ENCODE assay signal across 8 cellular contexts in genomic region chr1:155136728-155137127, GRCh38. TPM values are rescaled to one million over a fixed set of nuclear protein-coding genes. Genes with fewer than 3 reads are reported as not detected.
DNase-seq lines count a peak whose midpoint lies in the region; ATAC-seq lines count a peak whose summit lies in the region.

No MANE protein-coding gene starts in this region.

- no peak for ATAC-seq in HG02798 (IDR thresholded peaks at IDR 0.05; ENCODE audit: poor library complexity, unreplicated experiment)
- no peak for ATAC-seq in HG03565 (IDR thresholded peaks at IDR 0.05; ENCODE audit: unreplicated experiment)

- H3K9me3 Mint-ChIP-seq in activated T-helper 1 cell treated with anti-CD3 and anti-CD28 coated beads, Interleukin-12 subunit alpha, Interleukin-12 subunit beta, Interleukin-2, Interleukin-4 antibody, amounts not matched to agents 30 ng/mL and 10 ng/mL and 1 ng/mL, durations not matched to agents 14 hours and 24 hours and 36 hours, result no peaks in the 10 kb centered on the region

- peak overlapping the region; percentile 63 for H3K9ac ChIP-seq in iPS-18a (ENCODE audit: low read length)
- H3K9ac ChIP-seq in stomach smooth muscle (ENCODE audit: low read length in 2 of 2), result peak overlapping the region in 1 of 2 donors; percentile 55

- intact Hi-C loops in activated T-helper 1 cell treated with anti-CD3 and anti-CD28 coated beads, Interleukin-12 subunit alpha, Interleukin-12 subunit beta, Interleukin-2, Interleukin-4 antibody, amounts not matched to agents 30 ng/mL and 10 ng/mL and 1 ng/mL, durations not matched to agents 14 hours and 24 hours and 36 hours (cut with micrococcal nuclease), result loop anchor here (1.0 to 5.0 kb wide), 3 partner anchors 37 to 1146 kb away; partner anchors contain the start of genes ADAR, KRTCAP2, SMG5 and TMEM79

- H3K9me3 ChIP-seq in iPS-18a (ENCODE audit: control insufficient read depth, low read depth, low read length) (no peaks in the 10 kb centered on the region), stomach smooth muscle (ENCODE audit: control insufficient read depth in 2 of 2, low read length in 2 of 2) (no peaks in the 10 kb centered on the region)

- H3K27ac ChIP-seq in iPS-18a (ENCODE audit: low read length) (no peak overlapping the region), stomach smooth muscle (ENCODE audit: low read length) (peak overlapping the region; percentile 98)

- H3K36me3 Mint-ChIP-seq in activated T-helper 1 cell treated with anti-CD3 and anti-CD28 coated beads, Interleukin-12 subunit alpha, Interleukin-12 subunit beta, Interleukin-2, Interleukin-4 antibody, amounts not matched to agents 30 ng/mL and 10 ng/mL and 1 ng/mL, durations not matched to agents 14 hours and 24 hours and 36 hours (ENCODE audit: low read depth), result peaks cover 26% of the 10 kb centered on the region

- H3K27me3 Mint-ChIP-seq in activated T-helper 1 cell treated with anti-CD3 and anti-CD28 coated beads, Interleukin-12 subunit alpha, Interleukin-12 subunit beta, Interleukin-2, Interleukin-4 antibody, amounts not matched to agents 30 ng/mL and 10 ng/mL and 1 ng/mL, durations not matched to agents 14 hours and 24 hours and 36 hours (ENCODE audit: insufficient read depth), result peaks cover 2% of the 10 kb centered on the region

- H3K27me3 ChIP-seq in iPS-18a (ENCODE audit: control insufficient read depth, insufficient read depth, low read length) (no peaks in the 10 kb centered on the region), stomach smooth muscle (ENCODE audit: control insufficient read depth in 1 of 2, insufficient read depth in 2 of 2, low read length in 2 of 2) (no peaks in the 10 kb centered on the region)

- H3K4me1 ChIP-seq in iPS-18a (ENCODE audit: control insufficient read depth, low read depth, low read length) (peaks cover 8% of the 10 kb centered on the region), stomach smooth muscle (ENCODE audit: control insufficient read depth, insufficient read depth, low read length) (peaks cover 36% of the 10 kb centered on the region)

- peak; percentile 40 for DNase-seq in activated T-cell treated with anti-CD3 and anti-CD28 coated beads, Interleukin-2, amount 50 U/mL, for 1 hour
- no peak for DNase-seq in activated T-cell treated with anti-CD3 and anti-CD28 coated beads for 4 hours
- peak; percentile 8 for DNase-seq in activated T-helper 1 cell treated with anti-CD3 and anti-CD28 coated beads, Interleukin-12 subunit alpha, Interleukin-12 subunit beta, Interleukin-2, Interleukin-4 antibody, amounts not matched to agents 30 ng/mL and 10 ng/mL and 1 ng/mL, durations not matched to agents 14 hours and 24 hours and 36 hours (ENCODE audit: low spot score)
- no peak for DNase-seq in dedifferentiated amniotic fluid mesenchymal stem cell (ENCODE audit: extremely low spot score)

- H3K27ac Mint-ChIP-seq in activated T-helper 1 cell treated with anti-CD3 and anti-CD28 coated beads, Interleukin-12 subunit alpha, Interleukin-12 subunit beta, Interleukin-2, Interleukin-4 antibody, amounts not matched to agents 30 ng/mL and 10 ng/mL and 1 ng/mL, durations not matched to agents 14 hours and 24 hours and 36 hours, result peak overlapping the region; percentile 99

- H3K4me3 Mint-ChIP-seq in activated T-helper 1 cell treated with anti-CD3 and anti-CD28 coated beads, Interleukin-12 subunit alpha, Interleukin-12 subunit beta, Interleukin-2, Interleukin-4 antibody, amounts not matched to agents 30 ng/mL and 10 ng/mL and 1 ng/mL, durations not matched to agents 14 hours and 24 hours and 36 hours, result peak overlapping the region; percentile 94

- H3K4me3 ChIP-seq in iPS-18a (ENCODE audit: low read length) (peak overlapping the region; percentile 90), stomach smooth muscle (ENCODE audit: low read length in 2 of 2) (peak overlapping the region in 1 of 2 donors; percentile 64)

- H3K4me1 Mint-ChIP-seq in activated T-helper 1 cell treated with anti-CD3 and anti-CD28 coated beads, Interleukin-12 subunit alpha, Interleukin-12 subunit beta, Interleukin-2, Interleukin-4 antibody, amounts not matched to agents 30 ng/mL and 10 ng/mL and 1 ng/mL, durations not matched to agents 14 hours and 24 hours and 36 hours (ENCODE audit: low read depth), result peaks cover 44% of the 10 kb centered on the region

- H3K36me3 ChIP-seq in iPS-18a (ENCODE audit: control insufficient read depth, low read depth, low read length) (peaks cover 5% of the 10 kb centered on the region), stomach smooth muscle (ENCODE audit: control insufficient read depth in 2 of 2, insufficient read depth in 2 of 2, low read length in 2 of 2) (peaks cover 21 to 25% of the 10 kb centered on the region in 2 donors)

RNA-seq across cellular contexts. Expression of gene SLC50A1, which starts 1.1 kb away (rescaled TPM):
- total RNA-seq in activated T-helper 1 cell treated with anti-CD3 and anti-CD28 coated beads, Interleukin-12 subunit alpha, Interleukin-12 subunit beta, Interleukin-2, Interleukin-4 antibody, amounts not matched to agents 30 ng/mL and 10 ng/mL and 1 ng/mL, durations not matched to agents 14 hours and 24 hours and 36 hours, result 45.7 and 47.7 TPM in 2 replicates

RNA-seq across cellular contexts. Expression of gene DPM3, which starts 3.6 kb away (rescaled TPM):
- total RNA-seq in activated T-helper 1 cell treated with anti-CD3 and anti-CD28 coated beads, Interleukin-12 subunit alpha, Interleukin-12 subunit beta, Interleukin-2, Interleukin-4 antibody, amounts not matched to agents 30 ng/mL and 10 ng/mL and 1 ng/mL, durations not matched to agents 14 hours and 24 hours and 36 hours, result 43.7 and 45.1 TPM in 2 replicates

RNA-seq across cellular contexts. Expression of gene EFNA1, which starts 9.1 kb away (rescaled TPM):
- not detected in 2 replicates for total RNA-seq in activated T-helper 1 cell treated with anti-CD3 and anti-CD28 coated beads, Interleukin-12 subunit alpha, Interleukin-12 subunit beta, Interleukin-2, Interleukin-4 antibody, amounts not matched to agents 30 ng/mL and 10 ng/mL and 1 ng/mL, durations not matched to agents 14 hours and 24 hours and 36 hours

RNA-seq across cellular contexts. Expression of gene KRTCAP2, which starts 36.4 kb away (rescaled TPM):
- 230 and 238 TPM in 2 replicates for total RNA-seq in activated T-helper 1 cell treated with anti-CD3 and anti-CD28 coated beads, Interleukin-12 subunit alpha, Interleukin-12 subunit beta, Interleukin-2, Interleukin-4 antibody, amounts not matched to agents 30 ng/mL and 10 ng/mL and 1 ng/mL, durations not matched to agents 14 hours and 24 hours and 36 hours

RNA-seq across cellular contexts. Expression of gene TRIM46, which starts 36.9 kb away (rescaled TPM):
- total RNA-seq in activated T-helper 1 cell treated with anti-CD3 and anti-CD28 coated beads, Interleukin-12 subunit alpha, Interleukin-12 subunit beta, Interleukin-2, Interleukin-4 antibody, amounts not matched to agents 30 ng/mL and 10 ng/mL and 1 ng/mL, durations not matched to agents 14 hours and 24 hours and 36 hours, result 10.2 and 12.6 TPM in 2 replicates

Comparison
In these comparisons a context has a peak if more than half of its experiments do, and no peak if none do; other contexts are left out.
1. DNase-seq: peak in activated T-cell treated with anti-CD3 and anti-CD28 coated beads, Interleukin-2, amount 50 U/mL, for 1 hour (single experiment) and activated T-helper 1 cell treated with anti-CD3 and anti-CD28 coated beads, Interleukin-12 subunit alpha, Interleukin-12 subunit beta, Interleukin-2, Interleukin-4 antibody, amounts not matched to agents 30 ng/mL and 10 ng/mL and 1 ng/mL, durations not matched to agents 14 hours and 24 hours and 36 hours (single experiment); none in activated T-cell treated with anti-CD3 and anti-CD28 coated beads for 4 hours (single experiment) and dedifferentiated amniotic fluid mesenchymal stem cell (single experiment).